ENCODE assay signal across 1 cellular context in the genomic region with DNA sequence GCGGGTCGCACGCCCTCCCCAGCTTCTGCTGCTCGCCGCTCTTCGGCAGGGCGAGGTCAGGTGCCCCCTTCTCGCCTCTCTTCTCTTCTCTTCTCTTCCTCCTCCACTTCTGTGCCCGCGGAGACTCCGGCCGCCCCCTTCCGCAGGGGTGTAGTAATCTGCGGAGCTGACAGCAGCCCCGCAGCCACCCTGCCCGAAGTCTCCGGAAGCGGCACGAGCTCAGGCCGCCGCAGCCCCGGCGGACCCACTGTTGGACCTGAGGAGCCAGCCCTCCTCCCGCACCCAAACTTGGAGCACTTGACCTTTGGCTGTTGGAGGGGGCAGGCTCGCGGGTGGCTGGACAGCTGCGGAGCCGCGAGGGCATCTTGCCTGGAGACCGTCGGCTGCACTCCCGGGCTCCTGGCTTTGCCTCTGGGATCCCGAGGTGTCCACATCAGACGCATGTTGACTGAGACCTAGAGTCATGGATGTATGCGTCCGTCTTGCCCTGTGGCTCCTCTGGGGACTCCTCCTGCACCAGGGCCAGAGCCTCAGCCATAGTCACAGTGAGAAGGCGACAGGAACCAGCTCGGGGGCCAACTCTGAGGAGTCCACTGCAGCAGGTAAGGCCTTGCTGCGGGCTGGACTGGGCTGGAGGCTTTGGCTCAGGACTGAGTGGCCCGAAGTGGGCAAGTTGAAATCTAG.
TF ChIP-seq lines count a peak whose summit lies in the region.

No MANE protein-coding gene starts in this region.

TF ChIP-seq in HEK293, 187 proteins besides CTCF, POLR2A, EP300 and RAD21 (continued from another document):
- TF ChIP-seq, protein P1, sequence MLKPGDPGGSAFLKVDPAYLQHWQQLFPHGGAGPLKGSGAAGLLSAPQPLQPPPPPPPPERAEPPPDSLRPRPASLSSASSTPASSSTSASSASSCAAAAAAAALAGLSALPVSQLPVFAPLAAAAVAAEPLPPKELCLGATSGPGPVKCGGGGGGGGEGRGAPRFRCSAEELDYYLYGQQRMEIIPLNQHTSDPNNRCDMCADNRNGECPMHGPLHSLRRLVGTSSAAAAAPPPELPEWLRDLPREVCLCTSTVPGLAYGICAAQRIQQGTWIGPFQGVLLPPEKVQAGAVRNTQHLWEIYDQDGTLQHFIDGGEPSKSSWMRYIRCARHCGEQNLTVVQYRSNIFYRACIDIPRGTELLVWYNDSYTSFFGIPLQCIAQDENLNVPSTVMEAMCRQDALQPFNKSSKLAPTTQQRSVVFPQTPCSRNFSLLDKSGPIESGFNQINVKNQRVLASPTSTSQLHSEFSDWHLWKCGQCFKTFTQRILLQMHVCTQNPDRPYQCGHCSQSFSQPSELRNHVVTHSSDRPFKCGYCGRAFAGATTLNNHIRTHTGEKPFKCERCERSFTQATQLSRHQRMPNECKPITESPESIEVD (tag by site-specific recombination; IDR thresholded peaks at IDR 0.05): no peak
- TF ChIP-seq, protein P2, sequence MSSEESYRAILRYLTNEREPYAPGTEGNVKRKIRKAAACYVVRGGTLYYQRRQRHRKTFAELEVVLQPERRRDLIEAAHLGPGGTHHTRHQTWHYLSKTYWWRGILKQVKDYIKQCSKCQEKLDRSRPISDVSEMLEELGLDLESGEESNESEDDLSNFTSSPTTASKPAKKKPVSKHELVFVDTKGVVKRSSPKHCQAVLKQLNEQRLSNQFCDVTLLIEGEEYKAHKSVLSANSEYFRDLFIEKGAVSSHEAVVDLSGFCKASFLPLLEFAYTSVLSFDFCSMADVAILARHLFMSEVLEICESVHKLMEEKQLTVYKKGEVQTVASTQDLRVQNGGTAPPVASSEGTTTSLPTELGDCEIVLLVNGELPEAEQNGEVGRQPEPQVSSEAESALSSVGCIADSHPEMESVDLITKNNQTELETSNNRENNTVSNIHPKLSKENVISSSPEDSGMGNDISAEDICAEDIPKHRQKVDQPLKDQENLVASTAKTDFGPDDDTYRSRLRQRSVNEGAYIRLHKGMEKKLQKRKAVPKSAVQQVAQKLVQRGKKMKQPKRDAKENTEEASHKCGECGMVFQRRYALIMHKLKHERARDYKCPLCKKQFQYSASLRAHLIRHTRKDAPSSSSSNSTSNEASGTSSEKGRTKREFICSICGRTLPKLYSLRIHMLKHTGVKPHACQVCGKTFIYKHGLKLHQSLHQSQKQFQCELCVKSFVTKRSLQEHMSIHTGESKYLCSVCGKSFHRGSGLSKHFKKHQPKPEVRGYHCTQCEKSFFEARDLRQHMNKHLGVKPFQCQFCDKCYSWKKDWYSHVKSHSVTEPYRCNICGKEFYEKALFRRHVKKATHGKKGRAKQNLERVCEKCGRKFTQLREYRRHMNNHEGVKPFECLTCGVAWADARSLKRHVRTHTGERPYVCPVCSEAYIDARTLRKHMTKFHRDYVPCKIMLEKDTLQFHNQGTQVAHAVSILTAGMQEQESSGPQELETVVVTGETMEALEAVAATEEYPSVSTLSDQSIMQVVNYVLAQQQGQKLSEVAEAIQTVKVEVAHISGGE (tag by site-specific recombination; conservative IDR thresholded peaks at IDR 0.05; ENCODE audit: low read depth): 0 out of 2 replicates have a peak, but pooled peaks have one; percentile 12
- TF ChIP-seq, protein P3, sequence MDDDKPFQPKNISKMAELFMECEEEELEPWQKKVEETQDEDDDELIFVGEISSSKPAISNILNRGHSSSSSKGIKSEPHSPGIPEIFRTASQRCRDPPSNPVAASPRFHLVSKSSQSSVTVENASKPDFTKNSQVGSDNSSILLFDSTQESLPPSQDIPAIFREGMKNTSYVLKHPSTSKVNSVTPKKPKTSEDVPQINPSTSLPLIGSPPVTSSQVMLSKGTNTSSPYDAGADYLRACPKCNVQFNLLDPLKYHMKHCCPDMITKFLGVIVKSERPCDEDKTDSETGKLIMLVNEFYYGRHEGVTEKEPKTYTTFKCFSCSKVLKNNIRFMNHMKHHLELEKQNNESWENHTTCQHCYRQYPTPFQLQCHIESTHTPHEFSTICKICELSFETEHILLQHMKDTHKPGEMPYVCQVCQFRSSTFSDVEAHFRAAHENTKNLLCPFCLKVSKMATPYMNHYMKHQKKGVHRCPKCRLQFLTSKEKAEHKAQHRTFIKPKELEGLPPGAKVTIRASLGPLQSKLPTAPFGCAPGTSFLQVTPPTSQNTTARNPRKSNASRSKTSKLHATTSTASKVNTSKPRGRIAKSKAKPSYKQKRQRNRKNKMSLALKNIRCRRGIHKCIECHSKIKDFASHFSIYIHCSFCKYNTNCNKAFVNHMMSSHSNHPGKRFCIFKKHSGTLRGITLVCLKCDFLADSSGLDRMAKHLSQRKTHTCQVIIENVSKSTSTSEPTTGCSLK (tag by site-specific recombination; IDR thresholded peaks at IDR 0.05): no peak
- TF ChIP-seq ZNF114 (tag by site-specific recombination; IDR thresholded peaks at IDR 0.05) (no peak), ZNF24 (tag by site-specific recombination; IDR thresholded peaks at IDR 0.05) (no peak), ZNF549 (tag by site-specific recombination; IDR thresholded peaks at IDR 0.05) (no peak), ZNF37A (tag by site-specific recombination; IDR thresholded peaks at IDR 0.05) (no peak), ZNF184 (tag by site-specific recombination; IDR thresholded peaks at IDR 0.05) (no peak), ZNF211 (tag by site-specific recombination; IDR thresholded peaks at IDR 0.05; ENCODE audit: low read depth) (no peak), ZNF174 (tag by site-specific recombination; IDR thresholded peaks at IDR 0.05) (no peak), ZNF335 (tag by site-specific recombination; conservative IDR thresholded peaks at IDR 0.05) (peak; percentile 68; the same call in 1 of the 2 replicates), ZNF664 (tag by site-specific recombination; IDR thresholded peaks at IDR 0.05) (no peak), ZBTB20 (tag by site-specific recombination; IDR thresholded peaks at IDR 0.05) (peak; percentile 61; the same call in 1 of the 2 replicates)
- TF ChIP-seq, protein P4, sequence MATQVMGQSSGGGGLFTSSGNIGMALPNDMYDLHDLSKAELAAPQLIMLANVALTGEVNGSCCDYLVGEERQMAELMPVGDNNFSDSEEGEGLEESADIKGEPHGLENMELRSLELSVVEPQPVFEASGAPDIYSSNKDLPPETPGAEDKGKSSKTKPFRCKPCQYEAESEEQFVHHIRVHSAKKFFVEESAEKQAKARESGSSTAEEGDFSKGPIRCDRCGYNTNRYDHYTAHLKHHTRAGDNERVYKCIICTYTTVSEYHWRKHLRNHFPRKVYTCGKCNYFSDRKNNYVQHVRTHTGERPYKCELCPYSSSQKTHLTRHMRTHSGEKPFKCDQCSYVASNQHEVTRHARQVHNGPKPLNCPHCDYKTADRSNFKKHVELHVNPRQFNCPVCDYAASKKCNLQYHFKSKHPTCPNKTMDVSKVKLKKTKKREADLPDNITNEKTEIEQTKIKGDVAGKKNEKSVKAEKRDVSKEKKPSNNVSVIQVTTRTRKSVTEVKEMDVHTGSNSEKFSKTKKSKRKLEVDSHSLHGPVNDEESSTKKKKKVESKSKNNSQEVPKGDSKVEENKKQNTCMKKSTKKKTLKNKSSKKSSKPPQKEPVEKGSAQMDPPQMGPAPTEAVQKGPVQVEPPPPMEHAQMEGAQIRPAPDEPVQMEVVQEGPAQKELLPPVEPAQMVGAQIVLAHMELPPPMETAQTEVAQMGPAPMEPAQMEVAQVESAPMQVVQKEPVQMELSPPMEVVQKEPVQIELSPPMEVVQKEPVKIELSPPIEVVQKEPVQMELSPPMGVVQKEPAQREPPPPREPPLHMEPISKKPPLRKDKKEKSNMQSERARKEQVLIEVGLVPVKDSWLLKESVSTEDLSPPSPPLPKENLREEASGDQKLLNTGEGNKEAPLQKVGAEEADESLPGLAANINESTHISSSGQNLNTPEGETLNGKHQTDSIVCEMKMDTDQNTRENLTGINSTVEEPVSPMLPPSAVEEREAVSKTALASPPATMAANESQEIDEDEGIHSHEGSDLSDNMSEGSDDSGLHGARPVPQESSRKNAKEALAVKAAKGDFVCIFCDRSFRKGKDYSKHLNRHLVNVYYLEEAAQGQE (tag by site-specific recombination; IDR thresholded peaks at IDR 0.05): peak; percentile 29; the same call in 1 of the 2 replicates
- TF ChIP-seq, protein P5, sequence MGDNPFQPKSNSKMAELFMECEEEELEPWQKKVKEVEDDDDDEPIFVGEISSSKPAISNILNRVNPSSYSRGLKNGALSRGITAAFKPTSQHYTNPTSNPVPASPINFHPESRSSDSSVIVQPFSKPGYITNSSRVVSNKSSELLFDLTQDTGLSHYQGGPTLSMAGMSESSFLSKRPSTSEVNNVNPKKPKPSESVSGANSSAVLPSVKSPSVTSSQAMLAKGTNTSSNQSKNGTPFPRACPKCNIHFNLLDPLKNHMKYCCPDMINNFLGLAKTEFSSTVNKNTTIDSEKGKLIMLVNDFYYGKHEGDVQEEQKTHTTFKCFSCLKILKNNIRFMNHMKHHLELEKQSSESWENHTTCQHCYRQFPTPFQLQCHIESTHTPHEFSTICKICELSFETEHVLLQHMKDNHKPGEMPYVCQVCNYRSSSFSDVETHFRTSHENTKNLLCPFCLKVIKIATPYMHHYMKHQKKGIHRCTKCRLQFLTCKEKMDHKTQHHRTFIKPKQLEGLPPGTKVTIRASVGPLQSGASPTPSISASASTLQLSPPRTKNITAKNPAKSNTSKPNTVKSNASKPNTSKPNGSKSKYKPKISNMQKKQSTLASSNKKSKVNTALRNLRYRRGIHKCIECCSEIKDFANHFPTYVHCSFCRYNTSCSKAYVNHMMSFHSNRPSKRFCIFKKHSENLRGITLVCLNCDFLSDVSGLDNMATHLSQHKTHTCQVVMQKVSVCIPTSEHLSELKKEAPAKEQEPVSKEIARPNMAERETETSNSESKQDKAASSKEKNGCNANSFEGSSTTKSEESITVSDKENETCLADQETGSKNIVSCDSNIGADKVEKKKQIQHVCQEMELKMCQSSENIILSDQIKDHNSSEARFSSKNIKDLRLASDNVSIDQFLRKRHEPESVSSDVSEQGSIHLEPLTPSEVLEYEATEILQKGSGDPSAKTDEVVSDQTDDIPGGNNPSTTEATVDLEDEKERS (tag by site-specific recombination; IDR thresholded peaks at IDR 0.05): no peak
- TF ChIP-seq, protein P6, sequence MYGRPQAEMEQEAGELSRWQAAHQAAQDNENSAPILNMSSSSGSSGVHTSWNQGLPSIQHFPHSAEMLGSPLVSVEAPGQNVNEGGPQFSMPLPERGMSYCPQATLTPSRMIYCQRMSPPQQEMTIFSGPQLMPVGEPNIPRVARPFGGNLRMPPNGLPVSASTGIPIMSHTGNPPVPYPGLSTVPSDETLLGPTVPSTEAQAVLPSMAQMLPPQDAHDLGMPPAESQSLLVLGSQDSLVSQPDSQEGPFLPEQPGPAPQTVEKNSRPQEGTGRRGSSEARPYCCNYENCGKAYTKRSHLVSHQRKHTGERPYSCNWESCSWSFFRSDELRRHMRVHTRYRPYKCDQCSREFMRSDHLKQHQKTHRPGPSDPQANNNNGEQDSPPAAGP (tag by site-specific recombination; IDR thresholded peaks at IDR 0.05): no peak
- TF ChIP-seq, protein P7, sequence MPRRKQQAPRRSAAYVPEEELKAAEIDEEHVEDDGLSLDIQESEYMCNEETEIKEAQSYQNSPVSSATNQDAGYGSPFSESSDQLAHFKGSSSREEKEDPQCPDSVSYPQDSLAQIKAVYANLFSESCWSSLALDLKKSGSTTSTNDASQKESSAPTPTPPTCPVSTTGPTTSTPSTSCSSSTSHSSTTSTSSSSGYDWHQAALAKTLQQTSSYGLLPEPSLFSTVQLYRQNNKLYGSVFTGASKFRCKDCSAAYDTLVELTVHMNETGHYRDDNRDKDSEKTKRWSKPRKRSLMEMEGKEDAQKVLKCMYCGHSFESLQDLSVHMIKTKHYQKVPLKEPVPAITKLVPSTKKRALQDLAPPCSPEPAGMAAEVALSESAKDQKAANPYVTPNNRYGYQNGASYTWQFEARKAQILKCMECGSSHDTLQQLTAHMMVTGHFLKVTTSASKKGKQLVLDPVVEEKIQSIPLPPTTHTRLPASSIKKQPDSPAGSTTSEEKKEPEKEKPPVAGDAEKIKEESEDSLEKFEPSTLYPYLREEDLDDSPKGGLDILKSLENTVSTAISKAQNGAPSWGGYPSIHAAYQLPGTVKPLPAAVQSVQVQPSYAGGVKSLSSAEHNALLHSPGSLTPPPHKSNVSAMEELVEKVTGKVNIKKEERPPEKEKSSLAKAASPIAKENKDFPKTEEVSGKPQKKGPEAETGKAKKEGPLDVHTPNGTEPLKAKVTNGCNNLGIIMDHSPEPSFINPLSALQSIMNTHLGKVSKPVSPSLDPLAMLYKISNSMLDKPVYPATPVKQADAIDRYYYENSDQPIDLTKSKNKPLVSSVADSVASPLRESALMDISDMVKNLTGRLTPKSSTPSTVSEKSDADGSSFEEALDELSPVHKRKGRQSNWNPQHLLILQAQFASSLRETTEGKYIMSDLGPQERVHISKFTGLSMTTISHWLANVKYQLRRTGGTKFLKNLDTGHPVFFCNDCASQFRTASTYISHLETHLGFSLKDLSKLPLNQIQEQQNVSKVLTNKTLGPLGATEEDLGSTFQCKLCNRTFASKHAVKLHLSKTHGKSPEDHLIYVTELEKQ (tag by site-specific recombination; IDR thresholded peaks at IDR 0.05; ENCODE audit: borderline replicate concordance): no peak
- TF ChIP-seq, protein P8, sequence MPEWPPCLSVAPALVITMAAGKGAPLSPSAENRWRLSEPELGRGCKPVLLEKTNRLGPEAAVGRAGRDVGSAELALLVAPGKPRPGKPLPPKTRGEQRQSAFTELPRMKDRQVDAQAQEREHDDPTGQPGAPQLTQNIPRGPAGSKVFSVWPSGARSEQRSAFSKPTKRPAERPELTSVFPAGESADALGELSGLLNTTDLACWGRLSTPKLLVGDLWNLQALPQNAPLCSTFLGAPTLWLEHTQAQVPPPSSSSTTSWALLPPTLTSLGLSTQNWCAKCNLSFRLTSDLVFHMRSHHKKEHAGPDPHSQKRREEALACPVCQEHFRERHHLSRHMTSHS (tag by site-specific recombination; IDR thresholded peaks at IDR 0.05): no peak
- TF ChIP-seq, protein P9, sequence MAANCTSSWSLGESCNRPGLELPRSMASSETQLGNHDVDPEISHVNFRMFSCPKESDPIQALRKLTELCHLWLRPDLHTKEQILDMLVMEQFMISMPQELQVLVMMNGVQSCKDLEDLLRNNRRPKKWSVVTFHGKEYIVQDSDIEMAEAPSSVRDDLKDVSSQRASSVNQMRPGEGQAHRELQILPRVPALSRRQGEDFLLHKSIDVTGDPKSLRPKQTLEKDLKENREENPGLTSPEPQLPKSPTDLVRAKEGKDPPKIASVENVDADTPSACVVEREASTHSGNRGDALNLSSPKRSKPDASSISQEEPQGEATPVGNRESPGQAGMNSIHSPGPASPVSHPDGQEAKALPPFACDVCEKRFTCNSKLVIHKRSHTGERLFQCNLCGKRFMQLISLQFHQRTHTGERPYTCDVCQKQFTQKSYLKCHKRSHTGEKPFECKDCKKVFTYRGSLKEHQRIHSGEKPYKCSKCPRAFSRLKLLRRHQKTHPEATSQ (tag by site-specific recombination; IDR thresholded peaks at IDR 0.05): no peak
- TF ChIP-seq, protein P10, sequence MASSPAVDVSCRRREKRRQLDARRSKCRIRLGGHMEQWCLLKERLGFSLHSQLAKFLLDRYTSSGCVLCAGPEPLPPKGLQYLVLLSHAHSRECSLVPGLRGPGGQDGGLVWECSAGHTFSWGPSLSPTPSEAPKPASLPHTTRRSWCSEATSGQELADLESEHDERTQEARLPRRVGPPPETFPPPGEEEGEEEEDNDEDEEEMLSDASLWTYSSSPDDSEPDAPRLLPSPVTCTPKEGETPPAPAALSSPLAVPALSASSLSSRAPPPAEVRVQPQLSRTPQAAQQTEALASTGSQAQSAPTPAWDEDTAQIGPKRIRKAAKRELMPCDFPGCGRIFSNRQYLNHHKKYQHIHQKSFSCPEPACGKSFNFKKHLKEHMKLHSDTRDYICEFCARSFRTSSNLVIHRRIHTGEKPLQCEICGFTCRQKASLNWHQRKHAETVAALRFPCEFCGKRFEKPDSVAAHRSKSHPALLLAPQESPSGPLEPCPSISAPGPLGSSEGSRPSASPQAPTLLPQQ (tag by site-specific recombination; IDR thresholded peaks at IDR 0.05): no peak
